12 cellular contexts compared by ENCODE assay signal in the genomic region with DNA sequence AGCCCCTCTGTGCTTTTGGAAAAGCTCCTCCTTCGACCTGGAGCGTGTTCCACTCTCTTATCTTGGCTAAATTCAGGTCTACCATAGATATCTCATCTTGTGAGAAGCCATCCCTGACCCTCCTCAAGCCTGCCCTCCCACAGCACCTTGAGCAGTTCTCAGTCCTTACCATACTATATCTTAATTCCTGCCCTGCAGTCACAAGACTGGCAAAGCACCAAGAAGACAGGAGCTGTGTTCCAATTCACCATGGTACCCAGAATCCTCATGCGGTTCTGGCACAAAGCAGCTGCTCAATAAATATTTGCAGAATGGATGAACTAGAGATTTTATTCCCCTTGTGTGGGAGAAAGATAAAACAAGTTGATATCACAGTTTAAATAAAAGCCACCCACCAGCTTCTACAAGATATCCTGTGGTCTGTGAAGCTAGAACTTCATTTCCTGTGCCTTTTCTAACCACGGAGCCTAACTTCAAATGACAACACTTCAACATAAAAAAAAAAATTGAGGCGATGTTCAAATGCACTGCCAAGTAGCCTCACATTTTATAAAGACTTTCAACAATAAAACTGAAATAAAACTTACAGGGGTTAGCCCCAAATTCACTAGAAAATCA. TPM values are rescaled to one million over a fixed set of nuclear protein-coding genes. Genes with fewer than 3 reads are reported as not detected.
DNase-seq lines count a peak whose midpoint lies in the region; ATAC-seq and TF ChIP-seq lines count a peak whose summit lies in the region.
"Had no signal": no experiment of that assay in that cellular context is flagged by ENCODE, and none has a peak within 500 bp of the region (broad histone marks: within the 10 kb centered on the region; RNA-seq: fewer than 3 reads in every experiment).

No MANE protein-coding gene starts in this region.

- H3K27me3 ChIP-seq in DND-41 (ENCODE audit: insufficient read depth, low read length, poor library complexity): no peaks in the 10 kb centered on the region
- H3K27me3 ChIP-seq in dorsolateral prefrontal cortex: no peaks in the 10 kb centered on the region
- H3K27me3 ChIP-seq in Karpas-422 (ENCODE audit: low read length): no peaks in the 10 kb centered on the region
- H3K27me3 ChIP-seq: hepatocyte had no signal

- H3K4me1 ChIP-seq in DND-41 (ENCODE audit: insufficient read depth, low read length) (peaks cover 28% of the 10 kb centered on the region), Karpas-422 (ENCODE audit: low read length) (no peaks in the 10 kb centered on the region)
- H3K4me1 ChIP-seq: tibial artery had no signal

- H3K36me3 ChIP-seq in DND-41 (ENCODE audit: insufficient read depth, low read length) (no peaks in the 10 kb centered on the region), KOPT-K1 (ENCODE audit: insufficient read depth, low read length) (no peaks in the 10 kb centered on the region), Karpas-422 (ENCODE audit: insufficient read depth, low read length) (no peaks in the 10 kb centered on the region)
- H3K36me3 ChIP-seq: MG63, tibial artery had no signal

- no peak overlapping the region for H3K9ac ChIP-seq in DND-41 (ENCODE audit: low read depth, low read length)
- H3K9ac ChIP-seq in Karpas-422 (ENCODE audit: low read length): no peak overlapping the region

- H3K4me2 ChIP-seq in DND-41 (ENCODE audit: insufficient read depth, low read length) (peak overlapping the region; percentile 16; the same call in 1 of the 2 replicates), Karpas-422 (ENCODE audit: low read depth, low read length, poor library complexity, severe bottlenecking) (no peak overlapping the region)
- H3K4me2 ChIP-seq: hepatocyte had no signal

- no peaks in the 10 kb centered on the region for H3K9me2 ChIP-seq in Karpas-422 (replicated peaks; ENCODE audit: insufficient read depth, low read length)

- no peak for TF ChIP-seq CTCF in DND-41 (IDR thresholded peaks at IDR 0.05; ENCODE audit: borderline replicate concordance, extremely low read depth, low read length, poor library complexity, severe bottlenecking)
- no peak for TF ChIP-seq CTCF in dorsolateral prefrontal cortex (IDR thresholded peaks at IDR 0.05 in 54 of 56, conservative IDR thresholded peaks at IDR 0.05 in 2 of 56; ENCODE audit: low read depth in 1 of 56, partially characterized antibody in 56 of 56)

- no peaks in the 10 kb centered on the region for H3K9me3 Mint-ChIP-seq in activated T-helper 1 cell treated with anti-CD3 and anti-CD28 coated beads, Interleukin-12 subunit alpha, Interleukin-12 subunit beta, Interleukin-2, Interleukin-4 antibody, amounts not matched to agents 30 ng/mL and 10 ng/mL and 1 ng/mL, durations not matched to agents 14 hours and 24 hours and 36 hours
- no peaks in the 10 kb centered on the region for H3K9me3 Mint-ChIP-seq in natural killer cell treated with Interleukin-12 subunit alpha and Interleukin-12 subunit beta and Interleukin-15 and Interleukin-18, amount 100 ng/mL, for 72 hours

- peaks cover 2% of the 10 kb centered on the region for H3K27me3 Mint-ChIP-seq in activated T-helper 1 cell treated with anti-CD3 and anti-CD28 coated beads, Interleukin-12 subunit alpha, Interleukin-12 subunit beta, Interleukin-2, Interleukin-4 antibody, amounts not matched to agents 30 ng/mL and 10 ng/mL and 1 ng/mL, durations not matched to agents 14 hours and 24 hours and 36 hours (ENCODE audit: insufficient read depth)
- no peaks in the 10 kb centered on the region for H3K27me3 Mint-ChIP-seq in natural killer cell treated with Interleukin-12 subunit alpha and Interleukin-12 subunit beta and Interleukin-15 and Interleukin-18, amount 100 ng/mL, for 72 hours

- intact Hi-C loops in activated T-helper 1 cell treated with anti-CD3 and anti-CD28 coated beads, Interleukin-12 subunit alpha, Interleukin-12 subunit beta, Interleukin-2, Interleukin-4 antibody, amounts not matched to agents 30 ng/mL and 10 ng/mL and 1 ng/mL, durations not matched to agents 14 hours and 24 hours and 36 hours (cut with micrococcal nuclease): no loop called here
- intact Hi-C loops in dorsolateral prefrontal cortex (cut with DNase I): no loop called here

- H3K4me3 ChIP-seq in DND-41 (ENCODE audit: low read depth in 1 of 2, low read length in 2 of 2) (no peak overlapping the region), dorsolateral prefrontal cortex (no peak overlapping the region), Karpas-422 (ENCODE audit: low read length) (no peak overlapping the region)
- H3K4me3 ChIP-seq: hepatocyte, MG63, tibial artery had no signal

- H2AFZ ChIP-seq in DND-41 (ENCODE audit: low read depth, low read length) (no peak overlapping the region), Karpas-422 (ENCODE audit: low read length) (no peak overlapping the region)
- H2AFZ ChIP-seq: hepatocyte had no signal

- no peaks in the 10 kb centered on the region for H3K36me3 Mint-ChIP-seq in activated T-helper 1 cell treated with anti-CD3 and anti-CD28 coated beads, Interleukin-12 subunit alpha, Interleukin-12 subunit beta, Interleukin-2, Interleukin-4 antibody, amounts not matched to agents 30 ng/mL and 10 ng/mL and 1 ng/mL, durations not matched to agents 14 hours and 24 hours and 36 hours (ENCODE audit: low read depth)
- no peaks in the 10 kb centered on the region for H3K36me3 Mint-ChIP-seq in natural killer cell treated with Interleukin-12 subunit alpha and Interleukin-12 subunit beta and Interleukin-15 and Interleukin-18, amount 100 ng/mL, for 72 hours

- H3K27ac Mint-ChIP-seq in activated T-helper 1 cell treated with anti-CD3 and anti-CD28 coated beads, Interleukin-12 subunit alpha, Interleukin-12 subunit beta, Interleukin-2, Interleukin-4 antibody, amounts not matched to agents 30 ng/mL and 10 ng/mL and 1 ng/mL, durations not matched to agents 14 hours and 24 hours and 36 hours: no peak overlapping the region
- peak overlapping the region; percentile 80 to 87 for H3K27ac Mint-ChIP-seq in natural killer cell treated with Interleukin-12 subunit alpha and Interleukin-12 subunit beta and Interleukin-15 and Interleukin-18, amount 100 ng/mL, for 72 hours

- DNase-seq in DND-41 (peak; percentile 43), dorsolateral prefrontal cortex (no peak), Karpas-422 (no peak)
- no peak for DNase-seq in activated T-helper 1 cell treated with anti-CD3 and anti-CD28 coated beads, Interleukin-12 subunit alpha, Interleukin-12 subunit beta, Interleukin-2, Interleukin-4 antibody, amounts not matched to agents 30 ng/mL and 10 ng/mL and 1 ng/mL, durations not matched to agents 14 hours and 24 hours and 36 hours (ENCODE audit: low spot score)
- no peak for DNase-seq in natural killer cell treated with Interleukin-12 subunit alpha and Interleukin-12 subunit beta and Interleukin-15 and Interleukin-18, amount 100 ng/mL, for 72 hours (ENCODE audit: low spot score)
- DNase-seq: left colon, MG63, NCI-H2107, tibial artery had no signal

- peak; percentile 94 for ATAC-seq in DND-41 (ENCODE audit: insufficient read depth, low read depth)
- ATAC-seq in natural killer cell treated with Interleukin-12 subunit alpha and Interleukin-12 subunit beta and Interleukin-15 and Interleukin-18, amount 100 ng/mL, for 72 hours: peak; percentile 44 to 56
- no peak for ATAC-seq in activated CD4-positive, CD25-positive, alpha-beta regulatory T cell treated with anti-CD3 and anti-CD28 coated beads, Interleukin-2, amount 50 U/mL, for 24 hours
- ATAC-seq: left colon had no signal

- peak overlapping the region; percentile 58 for H3K27ac ChIP-seq in DND-41 (ENCODE audit: low read length)
- peak overlapping the region; percentile 69 for H3K27ac ChIP-seq in KOPT-K1 (ENCODE audit: low read depth, low read length, poor library complexity, severe bottlenecking)
- no peak overlapping the region for H3K27ac ChIP-seq in dorsolateral prefrontal cortex
- H3K27ac ChIP-seq in Karpas-422 (ENCODE audit: low read length): no peak overlapping the region
- H3K27ac ChIP-seq: hepatocyte, tibial artery had no signal

- peaks cover 57% of the 10 kb centered on the region for H3K4me1 Mint-ChIP-seq in activated T-helper 1 cell treated with anti-CD3 and anti-CD28 coated beads, Interleukin-12 subunit alpha, Interleukin-12 subunit beta, Interleukin-2, Interleukin-4 antibody, amounts not matched to agents 30 ng/mL and 10 ng/mL and 1 ng/mL, durations not matched to agents 14 hours and 24 hours and 36 hours (ENCODE audit: low read depth)
- peaks cover 58 to 61% of the 10 kb centered on the region in 2 donors for H3K4me1 Mint-ChIP-seq in natural killer cell treated with Interleukin-12 subunit alpha and Interleukin-12 subunit beta and Interleukin-15 and Interleukin-18, amount 100 ng/mL, for 72 hours (ENCODE audit: low read depth in 2 of 2)

- H4K20me1 ChIP-seq in DND-41 (ENCODE audit: insufficient read depth, low read length): no peaks in the 10 kb centered on the region
- H4K20me1 ChIP-seq in Karpas-422 (ENCODE audit: insufficient read depth, low read depth, low read length): no peaks in the 10 kb centered on the region

- no peaks in the 10 kb centered on the region for H3K79me2 ChIP-seq in DND-41 (ENCODE audit: insufficient read depth, low read length)
- no peaks in the 10 kb centered on the region for H3K79me2 ChIP-seq in Karpas-422 (ENCODE audit: low read length)
- H3K79me2 ChIP-seq: hepatocyte had no signal

- H3K9me3 ChIP-seq in DND-41 (ENCODE audit: insufficient read depth, low read length, severe bottlenecking) (no peaks in the 10 kb centered on the region), KOPT-K1 (ENCODE audit: insufficient read depth, low read length, poor library complexity, severe bottlenecking) (no peaks in the 10 kb centered on the region), Karpas-422 (ENCODE audit: low read length) (no peaks in the 10 kb centered on the region)
- H3K9me3 ChIP-seq: MG63, tibial artery had no signal

- H3K4me3 Mint-ChIP-seq in activated T-helper 1 cell treated with anti-CD3 and anti-CD28 coated beads, Interleukin-12 subunit alpha, Interleukin-12 subunit beta, Interleukin-2, Interleukin-4 antibody, amounts not matched to agents 30 ng/mL and 10 ng/mL and 1 ng/mL, durations not matched to agents 14 hours and 24 hours and 36 hours: peak overlapping the region; percentile 6
- peak overlapping the region; percentile 73 for H3K4me3 Mint-ChIP-seq in natural killer cell treated with Interleukin-12 subunit alpha and Interleukin-12 subunit beta and Interleukin-15 and Interleukin-18, amount 100 ng/mL, for 72 hours

RNA-seq across cellular contexts. Expression of a gene that starts 19.5 kb away (rescaled TPM):
- not detected in 2 replicates for total RNA-seq in activated T-helper 1 cell treated with anti-CD3 and anti-CD28 coated beads, Interleukin-12 subunit alpha, Interleukin-12 subunit beta, Interleukin-2, Interleukin-4 antibody, amounts not matched to agents 30 ng/mL and 10 ng/mL and 1 ng/mL, durations not matched to agents 14 hours and 24 hours and 36 hours
- total RNA-seq in natural killer cell treated with Interleukin-12 subunit alpha and Interleukin-12 subunit beta and Interleukin-15 and Interleukin-18, amount 100 ng/mL, for 72 hours: not detected
- total RNA-seq in dorsolateral prefrontal cortex: 10 to 100 TPM in 26 of 120 experiments, 1 to 10 TPM in 94; 2.2 to 16.2 (median 8.2) TPM
- total RNA-seq in Karpas-422 (2014; rRNA removed; shearing (Covaris generic); ENCODE audit: low replicate concordance): not detected in 2 replicates

RNA-seq across cellular contexts. Expression of a gene that starts 59.5 kb away (rescaled TPM):
- 28.0 and 29.1 TPM in 2 replicates for total RNA-seq in activated T-helper 1 cell treated with anti-CD3 and anti-CD28 coated beads, Interleukin-12 subunit alpha, Interleukin-12 subunit beta, Interleukin-2, Interleukin-4 antibody, amounts not matched to agents 30 ng/mL and 10 ng/mL and 1 ng/mL, durations not matched to agents 14 hours and 24 hours and 36 hours
- 10 to 100 TPM; 21.1 to 32.2 TPM for total RNA-seq in natural killer cell treated with Interleukin-12 subunit alpha and Interleukin-12 subunit beta and Interleukin-15 and Interleukin-18, amount 100 ng/mL, for 72 hours
- 10 to 100 TPM; 15.9 to 35.4 (median 24.8) TPM for total RNA-seq in dorsolateral prefrontal cortex
- 18.0 and 23.7 TPM in 2 replicates for total RNA-seq in Karpas-422 (2014; rRNA removed; shearing (Covaris generic); ENCODE audit: low replicate concordance)

Comparison
In these comparisons a context has a peak if more than half of its experiments do, and no peak if none do; other contexts are left out.
1. ATAC-seq: peak in DND-41 (single experiment) and natural killer cell treated with Interleukin-12 subunit alpha and Interleukin-12 subunit beta and Interleukin-15 and Interleukin-18, amount 100 ng/mL, for 72 hours (2 of 2); none in activated CD4-positive, CD25-positive, alpha-beta regulatory T cell treated with anti-CD3 and anti-CD28 coated beads, Interleukin-2, amount 50 U/mL, for 24 hours (0 of 2).
2. H3K27ac ChIP-seq: peak in DND-41 (single experiment) and KOPT-K1 (single experiment); none in dorsolateral prefrontal cortex (0 of 59) and Karpas-422 (single experiment).